17 cellular contexts compared by ENCODE assay signal in genomic region chr12:39581592-39581991, GRCh38. TPM values are rescaled to one million over a fixed set of nuclear protein-coding genes. Genes with fewer than 3 reads are reported as not detected.
A peak's percentile ranks its signal among the peaks of the same experiment; 100 is the strongest.
DNase-seq lines count a peak whose midpoint lies in the region; ATAC-seq lines count a peak whose summit lies in the region.
"Had no signal": no experiment of that assay in that cellular context is flagged by ENCODE, and none has a peak within 500 bp of the region (broad histone marks: within the 10 kb centered on the region; RNA-seq: fewer than 3 reads in every experiment).

No MANE protein-coding gene starts in this region.

- intact Hi-C loops in sciatic nerve (cut with DNase I) = no loop called here

- in situ Hi-C loops in SK-MEL-5 (cut with HindIII; ENCODE audit: low pct_unique_long_range_greater_than_20kb, low sequenced_read_pairs) = no loop called here

- peak; percentile 50 for ATAC-seq in sciatic nerve
- ATAC-seq in GM18909 (IDR thresholded peaks at IDR 0.05; ENCODE audit: poor library complexity, unreplicated experiment) = no peak
- ATAC-seq: activated CD4-positive, CD25-positive, alpha-beta regulatory T cell treated with anti-CD3 and anti-CD28 coated beads, Interleukin-2, amount 50 U/mL, for 24 hours; gastrocnemius medialis had no signal

- DNase-seq in HT-29 (ENCODE audit: low spot score) (peak; percentile 79), SK-MEL-5 (ENCODE audit: low read depth, low spot score) (peak; percentile 62), fibroblast of gingiva (ENCODE audit: low read depth) (peak; percentile 52), sciatic nerve (ENCODE audit: low spot score) (no peak), DMS114 treated with DMSO at 0.1 percent for 48 hours (lab: John Stamatoyannopoulos, UW; ENCODE audit: unreplicated experiment) (no peak), GM19238 (ENCODE audit: insufficient read length, low spot score) (no peak), glomerular visceral epithelial cell (ENCODE audit: extremely low spot score) (no peak)
- DNase-seq: central memory CD4-positive, alpha-beta T cell; DMS153; effector CD8-positive, alpha-beta T cell; gastrocnemius medialis; MM.1S; NCI-H187; trophoblast cell had no signal

RNA-seq across cellular contexts. Expression of gene ABCD2, which starts 38.0 kb away (rescaled TPM):
- total RNA-seq in HT-29 (2014; rRNA removed; shearing (Covaris generic)) = not detected in 2 replicates
- total RNA-seq in SK-MEL-5 (2014; rRNA removed; shearing (Covaris generic)) = 0.05 and 0.08 TPM in 2 replicates
- 0.02 and 0.05 TPM in 2 replicates for polyA plus RNA-seq in SK-MEL-5 (2015; cell fraction: cytosol; rRNA removed)
- polyA plus RNA-seq in SK-MEL-5 (2015; cell fraction: nucleus; rRNA removed) = 0.10 TPM in 1 of 2 replicates, not detected in the other
- 1.5 TPM for total RNA-seq in sciatic nerve
- polyA plus RNA-seq: BJ had no signal

Comparison
In these comparisons a context has a peak if more than half of its experiments do, and no peak if none do; other contexts are left out.
1. DNase-seq: peak in HT-29 (single experiment), SK-MEL-5 (single experiment) and fibroblast of gingiva (single experiment); none in sciatic nerve (single experiment), DMS114 treated with DMSO at 0.1 percent for 48 hours (single experiment), GM19238 (single experiment) and glomerular visceral epithelial cell (single experiment).